Comparison of ENCODE assay signal across 8 cellular contexts in the genomic region with DNA sequence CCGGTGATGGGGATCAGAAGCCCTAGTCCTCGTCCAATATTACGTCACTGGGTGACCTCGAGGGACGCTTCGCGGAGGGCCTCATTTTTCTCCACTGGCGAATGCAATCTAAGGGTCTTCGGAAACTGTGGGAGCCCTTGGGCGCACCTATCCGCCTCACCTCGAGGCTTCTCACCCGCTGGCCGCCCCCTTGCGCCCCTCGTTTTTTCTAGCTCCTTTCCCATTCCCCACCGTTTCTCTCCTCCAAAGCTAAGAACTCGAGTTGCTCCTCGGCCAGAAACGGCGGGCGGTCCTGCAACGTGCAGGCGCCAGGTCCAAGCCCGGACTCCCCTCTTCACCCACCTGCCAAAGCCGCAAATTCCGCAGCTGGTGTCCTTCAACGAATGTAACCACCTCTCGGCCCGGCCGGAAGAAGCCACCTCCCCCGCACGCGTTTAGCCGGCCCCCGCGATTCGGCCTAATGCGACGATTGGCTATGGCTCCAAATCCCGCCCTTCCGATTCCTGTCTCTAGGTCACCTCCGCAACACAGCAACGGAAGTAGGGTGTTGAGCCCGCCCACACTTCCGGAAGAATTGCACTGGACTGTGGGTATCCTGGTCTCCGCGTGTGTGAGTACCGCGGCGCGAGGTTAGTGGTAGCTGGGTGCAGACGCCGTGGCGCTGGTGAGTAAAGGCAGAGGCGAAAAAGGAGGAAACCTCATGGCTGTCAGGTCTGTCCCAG. TPM values are rescaled to one million over a fixed set of nuclear protein-coding genes. Genes with fewer than 3 reads are reported as not detected.
DNase-seq lines count a peak whose midpoint lies in the region; ATAC-seq and TF ChIP-seq lines count a peak whose summit lies in the region.

A gene with protein sequence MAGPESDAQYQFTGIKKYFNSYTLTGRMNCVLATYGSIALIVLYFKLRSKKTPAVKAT (minus strand): TSS at position 409 of the 722 bp plus-strand sequence. CDS start 4,018 bp downstream, outside the sequence.
A gene with protein sequence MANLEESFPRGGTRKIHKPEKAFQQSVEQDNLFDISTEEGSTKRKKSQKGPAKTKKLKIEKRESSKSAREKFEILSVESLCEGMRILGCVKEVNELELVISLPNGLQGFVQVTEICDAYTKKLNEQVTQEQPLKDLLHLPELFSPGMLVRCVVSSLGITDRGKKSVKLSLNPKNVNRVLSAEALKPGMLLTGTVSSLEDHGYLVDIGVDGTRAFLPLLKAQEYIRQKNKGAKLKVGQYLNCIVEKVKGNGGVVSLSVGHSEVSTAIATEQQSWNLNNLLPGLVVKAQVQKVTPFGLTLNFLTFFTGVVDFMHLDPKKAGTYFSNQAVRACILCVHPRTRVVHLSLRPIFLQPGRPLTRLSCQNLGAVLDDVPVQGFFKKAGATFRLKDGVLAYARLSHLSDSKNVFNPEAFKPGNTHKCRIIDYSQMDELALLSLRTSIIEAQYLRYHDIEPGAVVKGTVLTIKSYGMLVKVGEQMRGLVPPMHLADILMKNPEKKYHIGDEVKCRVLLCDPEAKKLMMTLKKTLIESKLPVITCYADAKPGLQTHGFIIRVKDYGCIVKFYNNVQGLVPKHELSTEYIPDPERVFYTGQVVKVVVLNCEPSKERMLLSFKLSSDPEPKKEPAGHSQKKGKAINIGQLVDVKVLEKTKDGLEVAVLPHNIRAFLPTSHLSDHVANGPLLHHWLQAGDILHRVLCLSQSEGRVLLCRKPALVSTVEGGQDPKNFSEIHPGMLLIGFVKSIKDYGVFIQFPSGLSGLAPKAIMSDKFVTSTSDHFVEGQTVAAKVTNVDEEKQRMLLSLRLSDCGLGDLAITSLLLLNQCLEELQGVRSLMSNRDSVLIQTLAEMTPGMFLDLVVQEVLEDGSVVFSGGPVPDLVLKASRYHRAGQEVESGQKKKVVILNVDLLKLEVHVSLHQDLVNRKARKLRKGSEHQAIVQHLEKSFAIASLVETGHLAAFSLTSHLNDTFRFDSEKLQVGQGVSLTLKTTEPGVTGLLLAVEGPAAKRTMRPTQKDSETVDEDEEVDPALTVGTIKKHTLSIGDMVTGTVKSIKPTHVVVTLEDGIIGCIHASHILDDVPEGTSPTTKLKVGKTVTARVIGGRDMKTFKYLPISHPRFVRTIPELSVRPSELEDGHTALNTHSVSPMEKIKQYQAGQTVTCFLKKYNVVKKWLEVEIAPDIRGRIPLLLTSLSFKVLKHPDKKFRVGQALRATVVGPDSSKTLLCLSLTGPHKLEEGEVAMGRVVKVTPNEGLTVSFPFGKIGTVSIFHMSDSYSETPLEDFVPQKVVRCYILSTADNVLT (N-terminal part only) (plus strand): TSS at position 560 of the 722 bp plus-strand sequence. CDS start 1,801 bp downstream, outside the sequence.

- no peaks in the 10 kb centered on the region for H3K9me3 ChIP-seq in RWPE2 (ENCODE audit: severe bottlenecking)

- ATAC-seq in RWPE2 (ENCODE audit: low read depth): peak; percentile 99
- ATAC-seq in natural killer cell treated with Interleukin-12 subunit alpha and Interleukin-12 subunit beta and Interleukin-15 and Interleukin-18, amount 100 ng/mL, for 72 hours: peak; percentile 100

- DNase-seq in EL (peak; percentile 99), GOT3 (lab: John Stamatoyannopoulos, UW) (peak; percentile 90), LNCaP clone FGC (ENCODE audit: low read depth) (peak; percentile 97), RWPE2 (ENCODE audit: low spot score) (peak; percentile 97), fibroblast of peridontal ligament (ENCODE audit: extremely low read depth) (peak; percentile 96)
- peak; percentile 93 for DNase-seq in activated T-helper 9 cell treated with anti-CD3 and anti-CD28 coated beads, Interleukin-2, amount 50 U/mL, for 16 hours (ENCODE audit: low read depth)
- DNase-seq in natural killer cell treated with Interleukin-12 subunit alpha and Interleukin-12 subunit beta and Interleukin-15 and Interleukin-18, amount 100 ng/mL, for 72 hours (ENCODE audit: low spot score): peak; percentile 98

- no peaks in the 10 kb centered on the region for H3K9me3 Mint-ChIP-seq in natural killer cell treated with Interleukin-12 subunit alpha and Interleukin-12 subunit beta and Interleukin-15 and Interleukin-18, amount 100 ng/mL, for 72 hours
- no peaks in the 10 kb centered on the region for H3K9me3 Mint-ChIP-seq in stimulated activated naive CD8-positive, alpha-beta T cell treated with anti-CD3 and anti-CD28 coated beads, Interleukin-15, Interleukin-2, amounts not matched to agents 100 ng/mL and 50 ng/mL, for 24 hours

- H3K4me3 ChIP-seq in LNCaP clone FGC (ENCODE audit: low read depth, low read length) (peak within 1 kb of the TSS; percentile 95), RWPE2 (ENCODE audit: severe bottlenecking) (peak within 1 kb of the TSS; percentile 85)

- H3K36me3 ChIP-seq in RWPE2 (ENCODE audit: low read depth): peaks cover 76% of the 10 kb centered on the region

- H3K4me3 Mint-ChIP-seq in natural killer cell treated with Interleukin-12 subunit alpha and Interleukin-12 subunit beta and Interleukin-15 and Interleukin-18, amount 100 ng/mL, for 72 hours: peak within 1 kb of the TSS; percentile 99
- peak within 1 kb of the TSS; percentile 94 for H3K4me3 Mint-ChIP-seq in stimulated activated naive CD8-positive, alpha-beta T cell treated with anti-CD3 and anti-CD28 coated beads, Interleukin-15, Interleukin-2, amounts not matched to agents 100 ng/mL and 50 ng/mL, for 24 hours

- H3K36me3 Mint-ChIP-seq in natural killer cell treated with Interleukin-12 subunit alpha and Interleukin-12 subunit beta and Interleukin-15 and Interleukin-18, amount 100 ng/mL, for 72 hours: peaks cover 23% of the 10 kb centered on the region
- peaks cover 73% of the 10 kb centered on the region for H3K36me3 Mint-ChIP-seq in stimulated activated naive CD8-positive, alpha-beta T cell treated with anti-CD3 and anti-CD28 coated beads, Interleukin-15, Interleukin-2, amounts not matched to agents 100 ng/mL and 50 ng/mL, for 24 hours (ENCODE audit: low read depth)

- no peaks in the 10 kb centered on the region for H3K27me3 Mint-ChIP-seq in natural killer cell treated with Interleukin-12 subunit alpha and Interleukin-12 subunit beta and Interleukin-15 and Interleukin-18, amount 100 ng/mL, for 72 hours
- H3K27me3 Mint-ChIP-seq in stimulated activated naive CD8-positive, alpha-beta T cell treated with anti-CD3 and anti-CD28 coated beads, Interleukin-15, Interleukin-2, amounts not matched to agents 100 ng/mL and 50 ng/mL, for 24 hours: no peaks in the 10 kb centered on the region

- peak; percentile 39 for TF ChIP-seq CTCF in LNCaP clone FGC (IDR thresholded peaks at IDR 0.05; ENCODE audit: control insufficient read depth, extremely low read depth, insufficient read depth)
- TF ChIP-seq CTCF in RWPE2 (IDR thresholded peaks at IDR 0.05; ENCODE audit: poor library complexity, severe bottlenecking): no peak

- no peaks in the 10 kb centered on the region for H3K27me3 ChIP-seq in RWPE2 (ENCODE audit: insufficient read depth, poor library complexity, severe bottlenecking)

- H3K27ac Mint-ChIP-seq in natural killer cell treated with Interleukin-12 subunit alpha and Interleukin-12 subunit beta and Interleukin-15 and Interleukin-18, amount 100 ng/mL, for 72 hours: peak within 1 kb of the TSS; percentile 78 to 94
- peak within 1 kb of the TSS; percentile 96 for H3K27ac Mint-ChIP-seq in stimulated activated naive CD8-positive, alpha-beta T cell treated with anti-CD3 and anti-CD28 coated beads, Interleukin-15, Interleukin-2, amounts not matched to agents 100 ng/mL and 50 ng/mL, for 24 hours

- H3K4me1 ChIP-seq in RWPE2 (ENCODE audit: insufficient read depth, poor library complexity, severe bottlenecking): peaks cover 28% of the 10 kb centered on the region

- H3K4me1 Mint-ChIP-seq in natural killer cell treated with Interleukin-12 subunit alpha and Interleukin-12 subunit beta and Interleukin-15 and Interleukin-18, amount 100 ng/mL, for 72 hours (ENCODE audit: low read depth in 2 of 2): peaks cover 34 to 47% of the 10 kb centered on the region in 2 donors
- H3K4me1 Mint-ChIP-seq in stimulated activated naive CD8-positive, alpha-beta T cell treated with anti-CD3 and anti-CD28 coated beads, Interleukin-15, Interleukin-2, amounts not matched to agents 100 ng/mL and 50 ng/mL, for 24 hours (ENCODE audit: low read depth): peaks cover 67% of the 10 kb centered on the region

- H3K27ac ChIP-seq in RWPE2 (ENCODE audit: poor library complexity, severe bottlenecking): peak within 1 kb of the TSS; percentile 42

RNA-seq across cellular contexts. Expression of the first gene that starts in this region (rescaled TPM):
- total RNA-seq in natural killer cell treated with Interleukin-12 subunit alpha and Interleukin-12 subunit beta and Interleukin-15 and Interleukin-18, amount 100 ng/mL, for 72 hours: 100 to 1,000 TPM; 161 to 302 TPM

RNA-seq across cellular contexts. Expression of the second gene that starts in this region (rescaled TPM):
- 100 to 1,000 TPM in 1 of 2 donors, 10 to 100 TPM in 1; 61.7 to 151 TPM for total RNA-seq in natural killer cell treated with Interleukin-12 subunit alpha and Interleukin-12 subunit beta and Interleukin-15 and Interleukin-18, amount 100 ng/mL, for 72 hours

Comparison
In these comparisons a context has a peak if more than half of its experiments do, and no peak if none do; other contexts are left out.
1. Peak in every context shown above with its lines: DNase-seq, ATAC-seq, H3K4me3 ChIP-seq and H3K27ac ChIP-seq.